In the genomic region with DNA sequence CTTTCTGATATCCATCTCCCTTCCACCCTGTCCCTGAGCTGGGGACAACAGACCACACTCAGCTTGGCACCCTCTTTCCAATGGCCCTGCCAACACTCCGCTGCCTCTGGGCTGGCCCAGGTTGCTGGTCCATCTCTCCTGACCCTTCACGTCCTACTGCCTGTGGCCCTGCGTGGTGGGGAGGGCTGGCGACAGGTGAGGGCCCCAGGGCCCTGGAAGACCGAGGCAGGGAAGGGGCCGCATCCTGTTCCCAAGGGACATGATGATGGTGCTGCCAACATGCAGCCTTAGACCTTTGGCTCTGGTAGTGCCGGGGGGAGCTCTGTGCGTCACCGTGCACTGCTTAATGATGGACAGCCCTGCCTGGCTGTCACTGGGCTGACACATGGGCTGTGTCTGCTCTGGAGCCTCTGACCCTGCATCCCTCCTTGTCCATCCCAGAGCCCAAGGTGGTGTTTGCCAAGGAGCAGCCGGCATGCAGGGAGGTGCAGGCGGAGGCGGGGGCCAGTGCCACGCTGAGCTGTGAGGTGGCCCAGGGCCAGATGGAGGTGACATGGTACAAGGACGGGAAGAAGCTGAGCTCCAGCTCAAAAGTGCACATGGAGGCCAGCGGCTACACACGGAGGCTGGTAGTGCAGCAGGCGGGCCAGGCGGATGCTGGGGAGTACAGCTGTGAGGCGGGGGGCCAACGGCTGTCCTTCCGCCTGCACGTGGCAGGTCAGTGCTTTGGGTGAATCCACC, we compare ENCODE assay signal across 22 cellular contexts.
DNase-seq lines count a peak whose midpoint lies in the region; ATAC-seq and TF ChIP-seq lines count a peak whose summit lies in the region.
"Had no signal": no experiment of that assay in that cellular context is flagged by ENCODE, and none has a peak within 500 bp of the region (broad histone marks: within the 10 kb centered on the region; RNA-seq: fewer than 3 reads in every experiment).

No MANE protein-coding gene starts in this region.

- H3K27ac Mint-ChIP-seq in activated naive CD8-positive, alpha-beta T cell = no peak overlapping the region
- no peak overlapping the region for H3K27ac Mint-ChIP-seq in activated naive CD8-positive, alpha-beta T cell treated with anti-CD3 and anti-CD28 coated beads for 36 hours
- no peak overlapping the region for H3K27ac Mint-ChIP-seq in natural killer cell
- H3K27ac Mint-ChIP-seq: activated CD8-positive, alpha-beta T cell treated with anti-CD3 and anti-CD28 coated beads, Interleukin-2, amount 10 ng/mL, durations not matched to agents 7 days and 5 days; T-helper 2 cell treated with Interferon-gamma antibody and Interleukin-4, amounts not matched to agents 5 μg/mL and 100 μg/mL, for 36 hours; WTC11 had no signal

- no peak for DNase-seq in activated naive CD8-positive, alpha-beta T cell treated with anti-CD3 and anti-CD28 coated beads for 36 hours
- DNase-seq in Right ventricle myocardium inferior (ENCODE audit: missing footprints) (peak; percentile 56), natural killer cell (no peak), vagina (ENCODE audit: extremely low spot score in 2 of 2) (peak; percentile 55 to 77), DMS 273 (lab: John Stamatoyannopoulos, UW; ENCODE audit: unreplicated experiment) (no peak)
- DNase-seq in effector CD8-positive, alpha-beta T cell (lab: John Stamatoyannopoulos, UW) = no peak
- DNase-seq in stimulated activated CD4-positive, alpha-beta T cell treated with anti-CD3 and anti-CD28 coated beads, Interleukin-2, amount 100 ng/mL, for 48 hours = no peak
- DNase-seq: activated CD8-positive, alpha-beta T cell treated with anti-CD3 and anti-CD28 coated beads, Interleukin-2, amount 10 ng/mL, durations not matched to agents 7 days and 5 days; activated T-cell treated with anti-CD3 and anti-CD28 coated beads, Interleukin-2, amount 50 U/mL, for 4 hours; BE2C; foreskin fibroblast; NCI-H1417 treated with DMSO at 0.1 percent for 48 hours; NCI-H2107; NCI-H510A treated with DMSO at 0.1 percent for 48 hours; RPMI8226; stimulated activated CD4-positive, alpha-beta T cell treated with anti-CD3 and anti-CD28 coated beads, Interleukin-12 subunit alpha, Interleukin-12 subunit beta, amount 100 ng/mL, for 4 hours; uterus had no signal

- H3K36me3 ChIP-seq in vagina = no peaks in the 10 kb centered on the region
- H3K36me3 ChIP-seq: BE2C, breast epithelium, uterus had no signal

- H3K27me3 Mint-ChIP-seq in activated naive CD8-positive, alpha-beta T cell = no peaks in the 10 kb centered on the region
- no peaks in the 10 kb centered on the region for H3K27me3 Mint-ChIP-seq in activated naive CD8-positive, alpha-beta T cell treated with anti-CD3 and anti-CD28 coated beads for 36 hours
- no peaks in the 10 kb centered on the region for H3K27me3 Mint-ChIP-seq in natural killer cell (ENCODE audit: low read depth in 2 of 2)

- TF ChIP-seq CTCF in natural killer cell (IDR thresholded peaks at IDR 0.05) = no peak
- TF ChIP-seq CTCF in vagina (IDR thresholded peaks at IDR 0.05) = no peak

- no peak for ATAC-seq in Right ventricle myocardium inferior
- no peak for ATAC-seq in natural killer cell
- ATAC-seq: activated CD8-positive, alpha-beta T cell treated with anti-CD3 and anti-CD28 coated beads, Interleukin-2, amount 10 ng/mL, durations not matched to agents 7 days and 5 days; activated T-cell treated with anti-CD3 and anti-CD28 coated beads, Interleukin-2, amount 50 U/mL, for 4 hours; WTC11 had no signal

- H3K4me3 ChIP-seq in vagina = no peak overlapping the region
- H3K4me3 ChIP-seq: breast epithelium, uterus had no signal

- H3K4me1 ChIP-seq in vagina = peaks cover 22% of the 10 kb centered on the region
- H3K4me1 ChIP-seq: breast epithelium, uterus had no signal

- peak overlapping the region; percentile 7 for H3K4me3 Mint-ChIP-seq in activated naive CD8-positive, alpha-beta T cell
- no peak overlapping the region for H3K4me3 Mint-ChIP-seq in activated naive CD8-positive, alpha-beta T cell treated with anti-CD3 and anti-CD28 coated beads for 36 hours
- peak overlapping the region; percentile 35 for H3K4me3 Mint-ChIP-seq in natural killer cell
- H3K4me3 Mint-ChIP-seq: activated CD8-positive, alpha-beta T cell treated with anti-CD3 and anti-CD28 coated beads, Interleukin-2, amount 10 ng/mL, durations not matched to agents 7 days and 5 days; activated T-cell treated with anti-CD3 and anti-CD28 coated beads, Interleukin-2, amount 50 U/mL, for 4 hours; T-helper 2 cell treated with Interferon-gamma antibody and Interleukin-4, amounts not matched to agents 5 μg/mL and 100 μg/mL, for 36 hours; WTC11 had no signal

- no peaks in the 10 kb centered on the region for H3K36me3 Mint-ChIP-seq in activated naive CD8-positive, alpha-beta T cell
- no peaks in the 10 kb centered on the region for H3K36me3 Mint-ChIP-seq in activated naive CD8-positive, alpha-beta T cell treated with anti-CD3 and anti-CD28 coated beads for 36 hours
- no peaks in the 10 kb centered on the region for H3K36me3 Mint-ChIP-seq in natural killer cell
- H3K36me3 Mint-ChIP-seq: WTC11 had no signal

- H3K4me1 Mint-ChIP-seq in activated naive CD8-positive, alpha-beta T cell (ENCODE audit: low read depth) = peaks cover 6% of the 10 kb centered on the region
- peaks cover 6% of the 10 kb centered on the region for H3K4me1 Mint-ChIP-seq in activated naive CD8-positive, alpha-beta T cell treated with anti-CD3 and anti-CD28 coated beads for 36 hours
- peaks cover 0 to 27% of the 10 kb centered on the region in 2 donors for H3K4me1 Mint-ChIP-seq in natural killer cell

- no peak overlapping the region for H3K27ac ChIP-seq in vagina
- H3K27ac ChIP-seq: breast epithelium, epithelial cell of prostate, uterus had no signal

- no peak for TF ChIP-seq POLR2A in vagina (IDR thresholded peaks at IDR 0.05)

- intact Hi-C loops in Right ventricle myocardium inferior (cut with DNase I) = no loop called here
- intact Hi-C loops in natural killer cell (cut with micrococcal nuclease) = no loop called here
- intact Hi-C loops in vagina (cut with DNase I) = no loop called here

- no peaks in the 10 kb centered on the region for H3K27me3 ChIP-seq in vagina
- H3K27me3 ChIP-seq: BE2C, breast epithelium, uterus had no signal

- H3K9me3 Mint-ChIP-seq in activated naive CD8-positive, alpha-beta T cell (ENCODE audit: low read depth) = no peaks in the 10 kb centered on the region
- H3K9me3 Mint-ChIP-seq in activated naive CD8-positive, alpha-beta T cell treated with anti-CD3 and anti-CD28 coated beads for 36 hours = no peaks in the 10 kb centered on the region
- no peaks in the 10 kb centered on the region for H3K9me3 Mint-ChIP-seq in natural killer cell
- H3K9me3 Mint-ChIP-seq: activated T-cell treated with anti-CD3 and anti-CD28 coated beads, Interleukin-2, amount 50 U/mL, for 4 hours; T-helper 2 cell treated with Interferon-gamma antibody and Interleukin-4, amounts not matched to agents 5 μg/mL and 100 μg/mL, for 36 hours; WTC11 had no signal

- no peaks in the 10 kb centered on the region for H3K9me3 ChIP-seq in vagina
- H3K9me3 ChIP-seq: BE2C, breast epithelium, uterus had no signal

Comparison
In these comparisons a context has a peak if more than half of its experiments do, and no peak if none do; other contexts are left out.
1. DNase-seq: peak in Right ventricle myocardium inferior (single experiment) and vagina (2 of 2); none in activated naive CD8-positive, alpha-beta T cell treated with anti-CD3 and anti-CD28 coated beads for 36 hours (single experiment), natural killer cell (single experiment), DMS 273 (single experiment), effector CD8-positive, alpha-beta T cell (single experiment) and stimulated activated CD4-positive, alpha-beta T cell treated with anti-CD3 and anti-CD28 coated beads, Interleukin-2, amount 100 ng/mL, for 48 hours (0 of 2).